In the genomic region with DNA sequence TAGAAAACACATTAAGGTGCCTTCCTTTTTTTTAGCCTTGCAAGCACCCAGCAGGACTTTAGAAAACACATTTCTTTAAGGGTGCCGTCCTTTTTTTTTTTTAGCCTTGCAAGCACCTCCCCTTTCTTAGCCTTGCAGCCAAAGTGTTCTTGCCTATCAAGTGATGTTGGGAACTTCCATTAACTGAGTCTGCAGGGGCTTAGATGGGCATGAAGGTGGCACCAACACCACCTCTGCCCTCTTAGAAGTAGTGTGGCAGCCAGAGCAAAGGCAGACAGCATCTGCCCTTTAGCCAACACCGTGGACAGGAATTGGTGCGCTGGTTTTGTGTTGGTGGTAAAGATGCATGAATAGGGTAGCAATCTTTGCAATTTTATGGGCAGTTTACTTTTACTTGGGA, we compare ENCODE assay signal across 18 cellular contexts.
"Had no signal": no experiment of that assay in that cellular context is flagged by ENCODE, and none has a peak within 500 bp of the region (broad histone marks: within the 10 kb centered on the region; RNA-seq: fewer than 3 reads in every experiment).

No MANE protein-coding gene starts in this region.

- ATAC-seq: effector memory CD8-positive, alpha-beta T cell; esophagus mucosa; left lobe of liver; pancreas had no signal

- H3K9me3 ChIP-seq: pancreas, upper lobe of left lung had no signal

- H3K27ac Mint-ChIP-seq: activated CD4-positive, alpha-beta T cell treated with anti-CD3 and anti-CD28 coated beads, Interleukin-2, amount 10 ng/mL, durations not matched to agents 7 days and 5 days; activated naive CD4-positive, alpha-beta T cell treated with anti-CD3 and anti-CD28 coated beads, Interleukin-2, amount 50 U/mL, for 24 hours; effector memory CD8-positive, alpha-beta T cell; memory B cell; stimulated activated naive CD8-positive, alpha-beta T cell treated with anti-CD3 and anti-CD28 coated beads, Interleukin-15, Interleukin-2, amounts not matched to agents 100 ng/mL and 50 ng/mL, for 24 hours had no signal

- H3K27me3 Mint-ChIP-seq: central memory CD8-positive, alpha-beta T cell had no signal

- H3K4me3 Mint-ChIP-seq: activated CD4-positive, alpha-beta T cell treated with anti-CD3 and anti-CD28 coated beads, Interleukin-2, amount 10 ng/mL, durations not matched to agents 7 days and 5 days; activated naive CD4-positive, alpha-beta T cell treated with anti-CD3 and anti-CD28 coated beads, Interleukin-2, amount 50 U/mL, for 24 hours; central memory CD8-positive, alpha-beta T cell; effector memory CD8-positive, alpha-beta T cell; memory B cell; stimulated activated naive CD8-positive, alpha-beta T cell treated with anti-CD3 and anti-CD28 coated beads, Interleukin-15, Interleukin-2, amounts not matched to agents 100 ng/mL and 50 ng/mL, for 24 hours had no signal

- H3K36me3 ChIP-seq: pancreas, upper lobe of left lung had no signal

- H3K4me3 ChIP-seq: pancreas, upper lobe of left lung had no signal

- H3K36me3 Mint-ChIP-seq: activated naive CD4-positive, alpha-beta T cell treated with anti-CD3 and anti-CD28 coated beads, Interleukin-2, amount 50 U/mL, for 24 hours; brain; memory B cell had no signal

- H3K4me1 ChIP-seq: pancreas had no signal

- DNase-seq: activated CD4-positive, alpha-beta T cell treated with anti-CD3 and anti-CD28 coated beads, Interleukin-2, amount 10 ng/mL, durations not matched to agents 7 days and 5 days; activated CD4-positive, CD25-positive, alpha-beta regulatory T cell; activated CD8-positive, alpha-beta memory T cell treated with anti-CD3 and anti-CD28 coated beads for 24 hours; activated T-cell treated with anti-CD3 and anti-CD28 coated beads for 4 hours; effector memory CD8-positive, alpha-beta T cell; islet precursor cell; pancreas; stimulated activated CD4-positive, alpha-beta T cell treated with anti-CD3 and anti-CD28 coated beads, Interleukin-2, amount 100 ng/mL, for 48 hours; T-helper 1 cell; upper lobe of left lung had no signal

- H3K4me1 Mint-ChIP-seq: memory B cell had no signal

- H3K27ac ChIP-seq: pancreas, upper lobe of left lung had no signal

- H3K9me3 Mint-ChIP-seq: activated CD4-positive, alpha-beta T cell treated with anti-CD3 and anti-CD28 coated beads, Interleukin-2, amount 10 ng/mL, durations not matched to agents 7 days and 5 days; activated naive CD4-positive, alpha-beta T cell treated with anti-CD3 and anti-CD28 coated beads, Interleukin-2, amount 50 U/mL, for 24 hours; central memory CD8-positive, alpha-beta T cell; effector memory CD8-positive, alpha-beta T cell; memory B cell; neural crest cell; stimulated activated naive CD8-positive, alpha-beta T cell treated with anti-CD3 and anti-CD28 coated beads, Interleukin-15, Interleukin-2, amounts not matched to agents 100 ng/mL and 50 ng/mL, for 24 hours had no signal

- H3K27me3 ChIP-seq: pancreas, upper lobe of left lung had no signal
